In the genomic region with DNA sequence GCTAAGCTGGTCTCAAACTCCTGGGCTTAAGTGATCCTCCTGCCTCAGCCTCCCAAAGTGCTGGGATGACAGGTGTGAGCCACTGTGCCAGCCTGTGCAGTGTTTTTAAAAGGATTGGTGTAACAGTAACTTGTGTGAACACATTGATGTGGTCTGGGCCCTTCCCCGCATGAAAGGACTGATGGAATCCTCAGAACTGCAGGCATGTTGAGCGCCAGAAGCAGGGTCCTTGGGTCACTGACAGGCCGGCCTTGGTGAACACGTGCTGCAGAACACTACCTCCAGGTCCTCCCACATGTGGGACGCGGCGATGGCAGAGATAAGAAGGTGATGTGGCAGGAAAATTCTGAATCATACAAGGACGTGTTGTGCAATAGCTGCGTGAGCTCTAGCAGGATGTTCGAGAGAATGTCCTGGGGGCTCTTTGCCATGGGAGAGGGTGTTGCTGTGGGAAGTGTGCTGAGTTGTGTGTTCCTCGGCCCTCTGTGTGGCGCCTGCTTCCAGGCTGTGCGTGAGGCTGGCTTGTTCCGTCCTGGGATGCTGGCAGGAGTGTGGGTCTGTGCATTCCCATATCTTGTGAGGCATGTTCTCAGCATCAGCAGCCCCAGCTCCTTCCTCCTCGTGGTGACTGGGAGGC, we compare ENCODE assay signal across 7 cellular contexts.
DNase-seq lines count a peak whose midpoint lies in the region; ATAC-seq, FAIRE-seq and TF ChIP-seq lines count a peak whose summit lies in the region.

No MANE protein-coding gene starts in this region.

- peak overlapping the region; percentile 40 for H2AFZ ChIP-seq in IMR-90 (replicated peaks; ENCODE audit: low read length, poor library complexity)

- no peak for TF ChIP-seq POLR2A in IMR-90 (IDR thresholded peaks at IDR 0.05; ENCODE audit: low read depth, low read length)

- dilution Hi-C loops in IMR-90 (cut with HindIII; ENCODE audit: low sequenced_read_pairs, unreplicated experiment), result no loop called here

- peaks cover 32% of the 10 kb centered on the region for H3K36me3 ChIP-seq in IMR-90 (ENCODE audit: control insufficient read depth, insufficient read depth, low read length)

- H2AK5ac ChIP-seq in IMR-90 (ENCODE audit: low read depth, low read length), result peak overlapping the region; percentile 67

- POLR2A ChIA-PET in IMR-90 (lab: Charles Lee; ENCODE audit: unreplicated experiment), result no interaction called here
- POLR2A ChIA-PET in activated CD4-positive, alpha-beta memory T cell treated with anti-CD3 and anti-CD28 coated beads, Interleukin-2, amount 10 ng/mL, durations not matched to agents 7 days and 5 days (lab: Charles Lee), result interaction anchor here (1.3 kb wide), 1 partner anchor 11 kb away, joined by 3 read pairs; no protein-coding TSS in a partner anchor

- H3K27me3 ChIP-seq in IMR-90 (ENCODE audit: control insufficient read depth, insufficient read depth, low read length), result no peaks in the 10 kb centered on the region

- H3K27me3 Mint-ChIP-seq in activated CD4-positive, alpha-beta memory T cell treated with anti-CD3 and anti-CD28 coated beads, Interleukin-2, amount 10 ng/mL, durations not matched to agents 7 days and 5 days, result no peaks in the 10 kb centered on the region

- TF ChIP-seq CTCF in IMR-90 (conservative IDR thresholded peaks at IDR 0.05; ENCODE audit: low read depth, low read length), result no peak

- no peak overlapping the region for H3K9ac ChIP-seq in IMR-90 (ENCODE audit: low read depth, low read length)

- H3K4me1 Mint-ChIP-seq in activated CD4-positive, alpha-beta memory T cell treated with anti-CD3 and anti-CD28 coated beads, Interleukin-2, amount 10 ng/mL, durations not matched to agents 7 days and 5 days, result peaks cover 14% of the 10 kb centered on the region

- peak overlapping the region; percentile 1 for H2BK5ac ChIP-seq in IMR-90 (ENCODE audit: low read depth, low read length, poor library complexity, severe bottlenecking)

- intact Hi-C loops in IMR-90 (cut with micrococcal nuclease) (no loop called here), cardiac septum (cut with DNase I) (no loop called here)

- CTCF ChIA-PET in IMR-90 (lab: Yijun Ruan, JAX), result interaction anchor here (1.1 to 2.0 kb wide), 2 partner anchors 10 to 435 kb away, joined by 3 to 4 read pairs; no protein-coding TSS in a partner anchor
- CTCF ChIA-PET in activated CD4-positive, alpha-beta memory T cell treated with anti-CD3 and anti-CD28 coated beads, Interleukin-2, amount 10 ng/mL, durations not matched to agents 7 days and 5 days (lab: Charles Lee), result no interaction called here

- peak overlapping the region in 1 of 2 experiments; percentile 29; a peak in 1 of 4 replicates for H4K8ac ChIP-seq in IMR-90 (ENCODE audit: low read depth in 2 of 2, low read length in 2 of 2)

- peaks cover 19% of the 10 kb centered on the region for H3K9me1 ChIP-seq in IMR-90 (ENCODE audit: insufficient read depth, low read length)

- peaks cover 3 to 78% of the 10 kb centered on the region in 2 experiments; a peak in 3 of 4 replicates for H3K79me1 ChIP-seq in IMR-90 (ENCODE audit: low read depth in 1 of 2, low read length in 2 of 2)

- peak overlapping the region; percentile 46 for H3K4ac ChIP-seq in IMR-90 (ENCODE audit: low read depth, low read length)

- peaks cover 27% of the 10 kb centered on the region for H3K36me3 Mint-ChIP-seq in activated CD4-positive, alpha-beta memory T cell treated with anti-CD3 and anti-CD28 coated beads, Interleukin-2, amount 10 ng/mL, durations not matched to agents 7 days and 5 days (ENCODE audit: low read depth)

- H2BK15ac ChIP-seq in IMR-90 (ENCODE audit: low read depth, low read length), result no peak overlapping the region

- H2BK120ac ChIP-seq in IMR-90 (ENCODE audit: low read depth, low read length), result peak overlapping the region; percentile 25; the same call in 1 of the 2 replicates

- no TSS peak for BruUV-seq in IMR-90 (replicated peaks; lab: Mats Ljungman, UMichigan)

- peak overlapping the region; percentile 45 for H3K27ac ChIP-seq in IMR-90 (ENCODE audit: insufficient read depth, low read length)

- no peak overlapping the region for H3K56ac ChIP-seq in IMR-90 (ENCODE audit: extremely low read depth, insufficient read depth, low read length)

- H3K9me3 Mint-ChIP-seq in activated CD4-positive, alpha-beta memory T cell treated with anti-CD3 and anti-CD28 coated beads, Interleukin-2, amount 10 ng/mL, durations not matched to agents 7 days and 5 days, result no peaks in the 10 kb centered on the region

- peak overlapping the region; percentile 11; the same call in 1 of the 2 replicates for H2BK20ac ChIP-seq in IMR-90 (ENCODE audit: low read depth, low read length)

- in situ Hi-C loops in IMR-90 (cut with MboI; ENCODE audit: low sequenced_read_pairs), result no loop called here

- no peak overlapping the region for H3K4me3 Mint-ChIP-seq in activated CD4-positive, alpha-beta memory T cell treated with anti-CD3 and anti-CD28 coated beads, Interleukin-2, amount 10 ng/mL, durations not matched to agents 7 days and 5 days

- DNase-seq in IMR-90 (peak; percentile 94), cardiac septum (ENCODE audit: low spot score) (peak; percentile 70), frontal cortex (ENCODE audit: low spot score in 2 of 2) (no peak), C1 segment of cervical spinal cord (lab: John Stamatoyannopoulos, UW) (no peak), NCI-H1930 (lab: John Stamatoyannopoulos, UW) (no peak)
- peak; percentile 39 for DNase-seq in activated CD4-positive, alpha-beta memory T cell treated with anti-CD3 and anti-CD28 coated beads, Interleukin-2, amount 10 ng/mL, durations not matched to agents 7 days and 5 days
- DNase-seq in stimulated activated CD8-positive, alpha-beta memory T cell treated with anti-CD3 and anti-CD28 coated beads, Interleukin-7, amount 100 ng/mL, for 24 hours (ENCODE audit: low read depth), result peak; percentile 21

- ATAC-seq in IMR-90 (ENCODE audit: low read depth), result peak; percentile 61

- H3K4me2 ChIP-seq in IMR-90 (ENCODE audit: low read depth, low read length), result no peak overlapping the region

- peaks cover 16% of the 10 kb centered on the region for H3K4me1 ChIP-seq in IMR-90 (ENCODE audit: control insufficient read depth, insufficient read depth, low read length)

- 39% methylated on average over 8 of the region's 15 CpGs; no CpG with 5 or more reads in 1 of the 2 experiments for WGBS in IMR-90 (ENCODE audit: extremely low coverage in 2 of 2, insufficient read length in 1 of 2), 2 experiments

- no peak overlapping the region for H3K4me3 ChIP-seq in IMR-90 (ENCODE audit: insufficient read depth, low read depth, low read length)

- no peak overlapping the region; the same call in 1 of the 2 replicates for H3K14ac ChIP-seq in IMR-90 (replicated peaks; ENCODE audit: low read depth, low read length)

- H3K23ac ChIP-seq in IMR-90 (ENCODE audit: low read depth, low read length), result 0 out of 2 replicates have a peak overlapping the region, but pooled peaks have one; percentile 4

- peaks cover 64% of the 10 kb centered on the region for H4K20me1 ChIP-seq in IMR-90 (ENCODE audit: insufficient read depth, low read length)

- H3K18ac ChIP-seq in IMR-90 (ENCODE audit: low read depth, low read length), result 0 out of 2 replicates have a peak overlapping the region, but pooled peaks have one; percentile 11

- H4K5ac ChIP-seq in IMR-90 (ENCODE audit: low read depth, low read length), result no peak overlapping the region

- H3K27ac Mint-ChIP-seq in activated CD4-positive, alpha-beta memory T cell treated with anti-CD3 and anti-CD28 coated beads, Interleukin-2, amount 10 ng/mL, durations not matched to agents 7 days and 5 days, result no peak overlapping the region

- no peak for TF ChIP-seq RAD21 in IMR-90 (IDR thresholded peaks at IDR 0.05; ENCODE audit: low read length)

- peak overlapping the region; percentile 82 for H2AK9ac ChIP-seq in IMR-90 (replicated peaks; ENCODE audit: low read depth, low read length, poor library complexity)

- H4K91ac ChIP-seq in IMR-90 (ENCODE audit: insufficient read depth, low read depth, low read length), result no peak overlapping the region

- H3K9me3 ChIP-seq in IMR-90 (ENCODE audit: control insufficient read depth, insufficient read depth, low read length), result no peaks in the 10 kb centered on the region

- FAIRE-seq in frontal cortex (lab: Jason Lieb, UNC), result no peak

TF ChIP-seq in IMR-90, 13 proteins besides CTCF, POLR2A, EP300 and RAD21 (continues in another document):
- TF ChIP-seq MAZ (IDR thresholded peaks at IDR 0.05; ENCODE audit: borderline replicate concordance, low read depth, low read length) (peak; percentile 44; the same call in 1 of the 2 replicates), BHLHE40 (IDR thresholded peaks at IDR 0.05; ENCODE audit: low read depth, low read length) (peak; percentile 90), SMC3 (IDR thresholded peaks at IDR 0.05; ENCODE audit: low read depth, low read length) (no peak), FOS (IDR thresholded peaks at IDR 0.05; ENCODE audit: low read depth, low read length) (peak; percentile 85), RCOR1 (IDR thresholded peaks at IDR 0.05; ENCODE audit: insufficient replicate concordance, low read length) (no peak), CHD1 (IDR thresholded peaks at IDR 0.05; ENCODE audit: low read depth, low read length) (no peak), NFE2L2 (IDR thresholded peaks at IDR 0.05; ENCODE audit: low read depth, low read length) (peak; percentile 51; the same call in 1 of the 2 replicates), MXI1 (IDR thresholded peaks at IDR 0.05; ENCODE audit: borderline replicate concordance, low read depth, low read length) (peak; percentile 98), MAFK (IDR thresholded peaks at IDR 0.05; ENCODE audit: low read depth, low read length) (peak; percentile 29; the same call in 1 of the 2 replicates), USF2 (IDR thresholded peaks at IDR 0.05; ENCODE audit: low read depth, low read length) (peak; percentile 91), RFX5 (IDR thresholded peaks at IDR 0.05; ENCODE audit: low read depth, low read length) (no peak)
- TF ChIP-seq, protein P1, sequence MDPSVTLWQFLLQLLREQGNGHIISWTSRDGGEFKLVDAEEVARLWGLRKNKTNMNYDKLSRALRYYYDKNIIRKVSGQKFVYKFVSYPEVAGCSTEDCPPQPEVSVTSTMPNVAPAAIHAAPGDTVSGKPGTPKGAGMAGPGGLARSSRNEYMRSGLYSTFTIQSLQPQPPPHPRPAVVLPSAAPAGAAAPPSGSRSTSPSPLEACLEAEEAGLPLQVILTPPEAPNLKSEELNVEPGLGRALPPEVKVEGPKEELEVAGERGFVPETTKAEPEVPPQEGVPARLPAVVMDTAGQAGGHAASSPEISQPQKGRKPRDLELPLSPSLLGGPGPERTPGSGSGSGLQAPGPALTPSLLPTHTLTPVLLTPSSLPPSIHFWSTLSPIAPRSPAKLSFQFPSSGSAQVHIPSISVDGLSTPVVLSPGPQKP (IDR thresholded peaks at IDR 0.05; ENCODE audit: borderline replicate concordance, low read depth, low read length), result no peak

Comparison
In these comparisons a context has a peak if more than half of its experiments do, and no peak if none do; other contexts are left out.
1. DNase-seq: peak in IMR-90 (single experiment), activated CD4-positive, alpha-beta memory T cell treated with anti-CD3 and anti-CD28 coated beads, Interleukin-2, amount 10 ng/mL, durations not matched to agents 7 days and 5 days (single experiment), cardiac septum (single experiment) and stimulated activated CD8-positive, alpha-beta memory T cell treated with anti-CD3 and anti-CD28 coated beads, Interleukin-7, amount 100 ng/mL, for 24 hours (single experiment); none in frontal cortex (0 of 2), C1 segment of cervical spinal cord (0 of 14) and NCI-H1930 (0 of 2).